Comparison of ENCODE assay signal across 8 cellular contexts in genomic region chr18:24118750-24119577, GRCh38. TPM values are rescaled to one million over a fixed set of nuclear protein-coding genes. Genes with fewer than 3 reads are reported as not detected.
DNase-seq lines count a peak whose midpoint lies in the region; ATAC-seq and TF ChIP-seq lines count a peak whose summit lies in the region.

No MANE protein-coding gene starts in this region.

- no peaks in the 10 kb centered on the region for H3K4me1 ChIP-seq in thoracic aorta (ENCODE audit: control insufficient read depth in 1 of 2, low read depth in 2 of 2)

- H3K27me3 Mint-ChIP-seq in activated T-cell treated with anti-CD3 and anti-CD28 coated beads, Interleukin-2, amount 50 U/mL, for 72 hours (ENCODE audit: low read depth): no peaks in the 10 kb centered on the region

- H3K4me3 Mint-ChIP-seq in activated T-cell treated with anti-CD3 and anti-CD28 coated beads, Interleukin-2, amount 50 U/mL, for 72 hours: no peak overlapping the region

- peak; percentile 26 for DNase-seq in CMK (ENCODE audit: low read depth)
- DNase-seq in Kasumi-1 (lab: John Stamatoyannopoulos, UW): peak; percentile 69 to 85
- DNase-seq in RKO (ENCODE audit: low spot score): peak; percentile 75
- peak; percentile 70 to 77 for DNase-seq in activated T-cell treated with anti-CD3 and anti-CD28 coated beads, Interleukin-2, amount 50 U/mL, for 72 hours
- peak; percentile 85 for DNase-seq in fibroblast of pulmonary artery (ENCODE audit: low read depth)
- DNase-seq in omental fat pad (ENCODE audit: low spot score): peak; percentile 59
- DNase-seq in thoracic aorta (ENCODE audit: low spot score): peak; percentile 19

- no peaks in the 10 kb centered on the region for H3K36me3 ChIP-seq in thoracic aorta

- H3K4me1 Mint-ChIP-seq in activated T-cell treated with anti-CD3 and anti-CD28 coated beads, Interleukin-2, amount 50 U/mL, for 72 hours (ENCODE audit: low read depth): peaks cover 31% of the 10 kb centered on the region

- no peaks in the 10 kb centered on the region for H3K9me3 ChIP-seq in thoracic aorta

- H3K27ac Mint-ChIP-seq in activated T-cell treated with anti-CD3 and anti-CD28 coated beads, Interleukin-2, amount 50 U/mL, for 72 hours: no peak overlapping the region

- H3K9me3 Mint-ChIP-seq in activated T-cell treated with anti-CD3 and anti-CD28 coated beads, Interleukin-2, amount 50 U/mL, for 72 hours: no peaks in the 10 kb centered on the region

- peaks cover 1% of the 10 kb centered on the region in 2 donors for H3K36me3 Mint-ChIP-seq in activated T-cell treated with anti-CD3 and anti-CD28 coated beads, Interleukin-2, amount 50 U/mL, for 72 hours (ENCODE audit: insufficient read depth in 2 of 2)

- TF ChIP-seq CTCF in fibroblast of pulmonary artery (IDR thresholded peaks at IDR 0.05; ENCODE audit: low read length, missing control alignments): peak; percentile 74
- TF ChIP-seq CTCF in omental fat pad (IDR thresholded peaks at IDR 0.05): peak in 2 of 3 donors; percentile 13 to 61
- TF ChIP-seq CTCF in thoracic aorta (IDR thresholded peaks at IDR 0.05): peak; percentile 87

- ATAC-seq in GM21367 (IDR thresholded peaks at IDR 0.05; ENCODE audit: unreplicated experiment): peak; percentile 57
- peak; percentile 79 to 80 for ATAC-seq in activated T-cell treated with anti-CD3 and anti-CD28 coated beads, Interleukin-2, amount 50 U/mL, for 72 hours (replicated peaks in 1 of 2)
- ATAC-seq in omental fat pad (ENCODE audit: low FRiP score): peak; percentile 66
- no peak for ATAC-seq in thoracic aorta (ENCODE audit: insufficient number of reproducible peaks, low FRiP score, low read depth)

- H3K27me3 ChIP-seq in thoracic aorta (replicated peaks; ENCODE audit: insufficient read depth): no peaks in the 10 kb centered on the region

- H3K27ac ChIP-seq in thoracic aorta: no peak overlapping the region

- H3K4me3 ChIP-seq in fibroblast of pulmonary artery (replicated peaks; ENCODE audit: low read depth, low read length) (no peak overlapping the region), thoracic aorta (no peak overlapping the region)

RNA-seq across cellular contexts. Expression of gene CABYR, which starts 19.9 kb away (rescaled TPM):
- total RNA-seq in activated T-cell treated with anti-CD3 and anti-CD28 coated beads, Interleukin-2, amount 50 U/mL, for 72 hours: 1 to 10 TPM in 1 of 2 donors, under 1 TPM in 1; 0.65 to 2.1 TPM
- 1 to 10 TPM; 1.9 to 5.3 (median 2.4) TPM for total RNA-seq in omental fat pad
- total RNA-seq in thoracic aorta: 1 to 10 TPM; 1.8 to 6.1 TPM

Comparison
In these comparisons a context has a peak if more than half of its experiments do, and no peak if none do; other contexts are left out.
1. DNase-seq: peak in every context shown above with its lines; median percentile 85 in fibroblast of pulmonary artery; 77 in Kasumi-1; 75 in RKO; 74 in activated T-cell treated with anti-CD3 and anti-CD28 coated beads, Interleukin-2, amount 50 U/mL, for 72 hours; 59 in omental fat pad; 26 in CMK; 19 in thoracic aorta.
2. CTCF ChIP-seq: peak in every context shown above with its lines; median percentile 87 in thoracic aorta; 74 in fibroblast of pulmonary artery; 37 in omental fat pad.